ENCODE assay signal across 1 cellular context in genomic region chr7:105664816-105665525, GRCh38.
A peak's percentile ranks its signal among the peaks of the same experiment; 100 is the strongest.
TF ChIP-seq lines count a peak whose summit lies in the region.

No MANE protein-coding gene starts in this region.

TF ChIP-seq in K562, 482 proteins besides CTCF, POLR2A, EP300 and RAD21 (continued from another document and continues in another):
- TF ChIP-seq REST (CRISPR knock-in tag; IDR thresholded peaks at IDR 0.05; ENCODE audit: low read depth) (no peak), HMG20A (CRISPR knock-in tag; conservative IDR thresholded peaks at IDR 0.05) (no peak), CEBPG (CRISPR knock-in tag; IDR thresholded peaks at IDR 0.05) (no peak), CEBPG (tag; conservative IDR thresholded peaks at IDR 0.05 in 1 of 2, IDR thresholded peaks at IDR 0.05 in 1 of 2) (no peak), MTA3 (IDR thresholded peaks at IDR 0.05; ENCODE audit: borderline replicate concordance) (no peak), PBX2 (CRISPR knock-in tag; IDR thresholded peaks at IDR 0.05; ENCODE audit: low read depth) (no peak), PBX2 (tag; conservative IDR thresholded peaks at IDR 0.05; ENCODE audit: low read depth) (peak; percentile 48; the same call in 1 of the 2 replicates), ZNF212 (CRISPR knock-in tag; IDR thresholded peaks at IDR 0.05) (no peak), ZBTB17 (CRISPR knock-in tag; IDR thresholded peaks at IDR 0.05) (no peak), ZNF165 (CRISPR knock-in tag; IDR thresholded peaks at IDR 0.05; ENCODE audit: borderline replicate concordance) (no peak), HMGN3 (IDR thresholded peaks at IDR 0.05; ENCODE audit: borderline replicate concordance, extremely low read depth, insufficient read length, low read depth, low read length) (no peak), TEAD1 (CRISPR knock-in tag; IDR thresholded peaks at IDR 0.05) (0 out of 4 replicates have a peak, but pooled peaks of 1 of the 2 experiments have one; percentile 31), ARID1B (IDR thresholded peaks at IDR 0.05) (peak; percentile 82), ZNF512 (tag; IDR thresholded peaks at IDR 0.05) (no peak), USF2 (CRISPR knock-in tag; IDR thresholded peaks at IDR 0.05) (no peak; the same call in 1 of the 2 replicates), USF1 (CRISPR knock-in tag; IDR thresholded peaks at IDR 0.05) (peak; percentile 59; the same call in 1 of the 2 replicates), ZNF717 (CRISPR knock-in tag; IDR thresholded peaks at IDR 0.05) (no peak), ARID3B (CRISPR knock-in tag; IDR thresholded peaks at IDR 0.05; ENCODE audit: borderline replicate concordance) (no peak), ZNF766 (CRISPR knock-in tag; conservative IDR thresholded peaks at IDR 0.05) (peak; percentile 95), NFE2 (IDR thresholded peaks at IDR 0.05; ENCODE audit: low read depth) (peak; percentile 35), ZNF175 (CRISPR knock-in tag; IDR thresholded peaks at IDR 0.05; ENCODE audit: low read depth) (peak; percentile 50; the same call in 1 of the 2 replicates), NFIX (CRISPR knock-in tag; IDR thresholded peaks at IDR 0.05; ENCODE audit: low read depth) (peak; percentile 56), JUND (IDR thresholded peaks at IDR 0.05; ENCODE audit: borderline replicate concordance, low read depth, low read length) (peak; percentile 98), JUND (tag; IDR thresholded peaks at IDR 0.05; ENCODE audit: borderline replicate concordance, low read depth, low read length) (peak; percentile 96; the same call in 2 of the 3 replicates), CHD1 (IDR thresholded peaks at IDR 0.05; ENCODE audit: low read length) (no peak), CBX8 (IDR thresholded peaks at IDR 0.05; ENCODE audit: borderline replicate concordance, extremely low read depth, low read depth, low read length, poor library complexity, severe bottlenecking) (no peak), ATF3 (IDR thresholded peaks at IDR 0.05) (peak; percentile 73; the same call in 1 of the 2 replicates), ATF3 (CRISPR knock-in tag; conservative IDR thresholded peaks at IDR 0.05) (peak; percentile 77; the same call in 1 of the 2 replicates), FOXJ3 (CRISPR knock-in tag; IDR thresholded peaks at IDR 0.05) (peak; percentile 97), ZBTB33 (CRISPR knock-in tag; IDR thresholded peaks at IDR 0.05) (peak; percentile 45; the same call in 1 of the 2 replicates), SIN3B (IDR thresholded peaks at IDR 0.05; ENCODE audit: low read depth) (no peak), ZNF224 (CRISPR knock-in tag; IDR thresholded peaks at IDR 0.05) (no peak), ZNF436 (CRISPR knock-in tag; IDR thresholded peaks at IDR 0.05) (no peak), BRD4 (IDR thresholded peaks at IDR 0.05) (no peak), RFX1 (IDR thresholded peaks at IDR 0.05) (peak; percentile 84), RB1 (IDR thresholded peaks at IDR 0.05; ENCODE audit: low read depth) (no peak), CBFA2T3 (IDR thresholded peaks at IDR 0.05) (peak; percentile 69), ZNF398 (CRISPR knock-in tag; IDR thresholded peaks at IDR 0.05) (no peak), PRDM10 (IDR thresholded peaks at IDR 0.05; ENCODE audit: partially characterized antibody) (peak; percentile 31), TRIM24 (IDR thresholded peaks at IDR 0.05) (0 out of 4 replicates have a peak, but pooled peaks have one; percentile 29 to 31)
